22 cellular contexts compared by ENCODE assay signal in genomic region chr5:154813158-154813557, GRCh38. TPM values are rescaled to one million over a fixed set of nuclear protein-coding genes. Genes with fewer than 3 reads are reported as not detected.
A peak's percentile ranks its signal among the peaks of the same experiment; 100 is the strongest.
DNase-seq lines count a peak whose midpoint lies in the region; ATAC-seq and TF ChIP-seq lines count a peak whose summit lies in the region.
"Had no signal": no experiment of that assay in that cellular context is flagged by ENCODE, and none has a peak within 500 bp of the region (broad histone marks: within the 10 kb centered on the region; RNA-seq: fewer than 3 reads in every experiment).

No MANE protein-coding gene starts in this region.

- H3K4me1 Mint-ChIP-seq in activated T-cell treated with anti-CD3 and anti-CD28 coated beads, Interleukin-2, amount 50 U/mL, for 24 hours (ENCODE audit: low read depth) = peaks cover 36% of the 10 kb centered on the region
- peaks cover 23% of the 10 kb centered on the region for H3K4me1 Mint-ChIP-seq in activated T-cell treated with anti-CD3 and anti-CD28 coated beads, Interleukin-2, amount 50 U/mL, for 4 hours (ENCODE audit: low read depth)
- H3K4me1 Mint-ChIP-seq in CD8-positive, alpha-beta T cell (ENCODE audit: low read depth) = peaks cover 33% of the 10 kb centered on the region
- H3K4me1 Mint-ChIP-seq in activated naive CD8-positive, alpha-beta T cell treated with anti-CD3 and anti-CD28 coated beads for 36 hours = peaks cover 29% of the 10 kb centered on the region
- H3K4me1 Mint-ChIP-seq in naive thymus-derived CD4-positive, alpha-beta T cell = peaks cover 21 to 49% (median 36%) of the 10 kb centered on the region in 7 donors
- peaks cover 15% of the 10 kb centered on the region for H3K4me1 Mint-ChIP-seq in MCF 10A (ENCODE audit: insufficient read depth, unreplicated experiment)
- H3K4me1 Mint-ChIP-seq: brain had no signal

- no peak overlapping the region for H3K4me3 ChIP-seq in CD8-positive, alpha-beta T cell (ENCODE audit: low read depth, low read length)
- H3K4me3 ChIP-seq in naive thymus-derived CD4-positive, alpha-beta T cell (ENCODE audit: low read length) = no peak overlapping the region
- H3K4me3 ChIP-seq in adrenal gland = no peak overlapping the region
- H3K4me3 ChIP-seq: A549, GM12878, lung, skin epidermis, thoracic aorta, vagina had no signal

- ATAC-seq in activated T-cell treated with anti-CD3 and anti-CD28 coated beads, Interleukin-2, amount 50 U/mL, for 4 hours = no peak
- no peak for ATAC-seq in CD8-positive, alpha-beta T cell
- no peak for ATAC-seq in naive thymus-derived CD4-positive, alpha-beta T cell
- ATAC-seq in HG03439 (IDR thresholded peaks at IDR 0.05; ENCODE audit: unreplicated experiment) = no peak
- ATAC-seq: A549, GM12878, SK-N-SH treated with all-trans-retinoic acid at 6 μM for 48 hours had no signal

- H3K27ac ChIP-seq in CD8-positive, alpha-beta T cell (ENCODE audit: low read depth, low read length) = no peak overlapping the region
- H3K27ac ChIP-seq in naive thymus-derived CD4-positive, alpha-beta T cell (ENCODE audit: low read depth, low read length) = peak overlapping the region; percentile 55
- H3K27ac ChIP-seq in adrenal gland = no peak overlapping the region
- H3K27ac ChIP-seq: A549, thoracic aorta, vagina, VCaP had no signal

- peaks cover 96% of the 10 kb centered on the region for H3K36me3 Mint-ChIP-seq in activated T-cell treated with anti-CD3 and anti-CD28 coated beads, Interleukin-2, amount 50 U/mL, for 24 hours (ENCODE audit: low read depth)
- H3K36me3 Mint-ChIP-seq in activated T-cell treated with anti-CD3 and anti-CD28 coated beads, Interleukin-2, amount 50 U/mL, for 4 hours (ENCODE audit: insufficient read depth) = peaks cover 50% of the 10 kb centered on the region
- H3K36me3 Mint-ChIP-seq in CD8-positive, alpha-beta T cell = peaks cover 77% of the 10 kb centered on the region
- H3K36me3 Mint-ChIP-seq in activated naive CD8-positive, alpha-beta T cell treated with anti-CD3 and anti-CD28 coated beads for 36 hours = peaks cover 48% of the 10 kb centered on the region
- peaks cover 21 to 51% (median 29%) of the 10 kb centered on the region in 5 donors for H3K36me3 Mint-ChIP-seq in naive thymus-derived CD4-positive, alpha-beta T cell
- peaks cover 100% of the 10 kb centered on the region for H3K36me3 Mint-ChIP-seq in MCF 10A (ENCODE audit: insufficient read depth, unreplicated experiment)

- no peaks in the 10 kb centered on the region for H3K9me3 Mint-ChIP-seq in activated T-cell treated with anti-CD3 and anti-CD28 coated beads, Interleukin-2, amount 50 U/mL, for 24 hours
- H3K9me3 Mint-ChIP-seq in activated T-cell treated with anti-CD3 and anti-CD28 coated beads, Interleukin-2, amount 50 U/mL, for 4 hours = no peaks in the 10 kb centered on the region
- no peaks in the 10 kb centered on the region for H3K9me3 Mint-ChIP-seq in CD8-positive, alpha-beta T cell
- no peaks in the 10 kb centered on the region for H3K9me3 Mint-ChIP-seq in activated naive CD8-positive, alpha-beta T cell treated with anti-CD3 and anti-CD28 coated beads for 36 hours
- H3K9me3 Mint-ChIP-seq in naive thymus-derived CD4-positive, alpha-beta T cell = no peaks in the 10 kb centered on the region
- no peaks in the 10 kb centered on the region for H3K9me3 Mint-ChIP-seq in MCF 10A (ENCODE audit: unreplicated experiment)
- H3K9me3 Mint-ChIP-seq: brain had no signal

- H3K9me3 ChIP-seq in CD8-positive, alpha-beta T cell (ENCODE audit: low read length) = no peaks in the 10 kb centered on the region
- no peaks in the 10 kb centered on the region for H3K9me3 ChIP-seq in naive thymus-derived CD4-positive, alpha-beta T cell (ENCODE audit: control insufficient read depth in 2 of 3, low read length in 3 of 3)
- H3K9me3 ChIP-seq in adrenal gland (replicated peaks in 1 of 3) = no peaks in the 10 kb centered on the region
- H3K9me3 ChIP-seq: A549, BE2C, thoracic aorta, vagina had no signal

- TF ChIP-seq CTCF in CD8-positive, alpha-beta T cell (IDR thresholded peaks at IDR 0.05) = no peak
- TF ChIP-seq CTCF in adrenal gland (IDR thresholded peaks at IDR 0.05) (no peak), MCF 10A (IDR thresholded peaks at IDR 0.05; ENCODE audit: unreplicated experiment) (no peak)

- WGBS in adrenal gland, 4 donors = 54 to 78% (median 70%) methylated on average over 4 of the region's 4 CpGs

- POLR2A ChIA-PET in CD8-positive, alpha-beta T cell (lab: Charles Lee) = no interaction called here
- POLR2A ChIA-PET in naive thymus-derived CD4-positive, alpha-beta T cell (lab: Charles Lee) = no interaction called here
- POLR2A ChIA-PET in MCF 10A (lab: Yijun Ruan, JAX) = no interaction called here

- no TSS peak for BruUV-seq in MCF 10A (replicated peaks; lab: Mats Ljungman, UMichigan)

- TF ChIP-seq POLR2A in adrenal gland (IDR thresholded peaks at IDR 0.05) = no peak

- H3K36me3 ChIP-seq in CD8-positive, alpha-beta T cell (ENCODE audit: insufficient read depth, low read length) = peaks cover 20% of the 10 kb centered on the region
- peaks cover 0 to 71% (median 8%) of the 10 kb centered on the region in 3 experiments for H3K36me3 ChIP-seq in naive thymus-derived CD4-positive, alpha-beta T cell (ENCODE audit: control insufficient read depth in 2 of 3, insufficient read depth in 3 of 3, low read length in 3 of 3)
- H3K36me3 ChIP-seq in adrenal gland (replicated peaks in 1 of 2) = peaks cover 0 to 94% of the 10 kb centered on the region in 2 donors

- no peaks in the 10 kb centered on the region for H3K27me3 Mint-ChIP-seq in activated T-cell treated with anti-CD3 and anti-CD28 coated beads, Interleukin-2, amount 50 U/mL, for 24 hours
- no peaks in the 10 kb centered on the region for H3K27me3 Mint-ChIP-seq in activated T-cell treated with anti-CD3 and anti-CD28 coated beads, Interleukin-2, amount 50 U/mL, for 4 hours (ENCODE audit: low read depth)
- H3K27me3 Mint-ChIP-seq in CD8-positive, alpha-beta T cell (ENCODE audit: low read depth) = no peaks in the 10 kb centered on the region
- no peaks in the 10 kb centered on the region for H3K27me3 Mint-ChIP-seq in activated naive CD8-positive, alpha-beta T cell treated with anti-CD3 and anti-CD28 coated beads for 36 hours
- H3K27me3 Mint-ChIP-seq in naive thymus-derived CD4-positive, alpha-beta T cell = no peaks in the 10 kb centered on the region
- H3K27me3 Mint-ChIP-seq in MCF 10A (ENCODE audit: insufficient read depth, unreplicated experiment) = no peaks in the 10 kb centered on the region
- H3K27me3 Mint-ChIP-seq: brain had no signal

- H3K4me3 Mint-ChIP-seq in activated T-cell treated with anti-CD3 and anti-CD28 coated beads, Interleukin-2, amount 50 U/mL, for 24 hours = no peak overlapping the region
- no peak overlapping the region for H3K4me3 Mint-ChIP-seq in activated T-cell treated with anti-CD3 and anti-CD28 coated beads, Interleukin-2, amount 50 U/mL, for 4 hours
- no peak overlapping the region for H3K4me3 Mint-ChIP-seq in CD8-positive, alpha-beta T cell
- H3K4me3 Mint-ChIP-seq in activated naive CD8-positive, alpha-beta T cell treated with anti-CD3 and anti-CD28 coated beads for 36 hours = no peak overlapping the region
- H3K4me3 Mint-ChIP-seq in naive thymus-derived CD4-positive, alpha-beta T cell = peak overlapping the region in 5 of 10 donors; percentile 23 to 54 (median 41)
- H3K4me3 Mint-ChIP-seq in MCF 10A (ENCODE audit: unreplicated experiment) = no peak overlapping the region
- H3K4me3 Mint-ChIP-seq: brain had no signal

- DNase-seq in activated T-cell treated with anti-CD3 and anti-CD28 coated beads, Interleukin-2, amount 50 U/mL, for 24 hours = no peak
- no peak for DNase-seq in activated T-cell treated with anti-CD3 and anti-CD28 coated beads, Interleukin-2, amount 50 U/mL, for 4 hours
- DNase-seq in CD8-positive, alpha-beta T cell = no peak
- DNase-seq in activated naive CD8-positive, alpha-beta T cell treated with anti-CD3 and anti-CD28 coated beads for 36 hours = no peak
- DNase-seq in naive thymus-derived CD4-positive, alpha-beta T cell = no peak
- DNase-seq in adrenal gland = no peak
- DNase-seq in MCF 10A (ENCODE audit: unreplicated experiment) = no peak
- DNase-seq: BE2C, NCI-H1092, NCI-H2029, NCI-H345, NCI-H774 had no signal

- H3K27me3 ChIP-seq in CD8-positive, alpha-beta T cell (ENCODE audit: insufficient read depth, low read length) = no peaks in the 10 kb centered on the region
- H3K27me3 ChIP-seq in naive thymus-derived CD4-positive, alpha-beta T cell (ENCODE audit: control insufficient read depth in 2 of 2, insufficient read depth in 2 of 2, low read length in 2 of 2) = no peaks in the 10 kb centered on the region
- no peaks in the 10 kb centered on the region for H3K27me3 ChIP-seq in adrenal gland
- H3K27me3 ChIP-seq: BE2C, vagina had no signal

- H3K4me1 ChIP-seq in CD8-positive, alpha-beta T cell (ENCODE audit: insufficient read depth, low read length) = peaks cover 26% of the 10 kb centered on the region
- H3K4me1 ChIP-seq in naive thymus-derived CD4-positive, alpha-beta T cell (ENCODE audit: control insufficient read depth in 2 of 2, insufficient read depth in 2 of 2, low read length in 2 of 2) = peaks cover 15 to 18% of the 10 kb centered on the region in 2 donors
- peaks cover 2 to 13% of the 10 kb centered on the region in 2 donors for H3K4me1 ChIP-seq in adrenal gland (replicated peaks in 1 of 2)
- H3K4me1 ChIP-seq: vagina had no signal

- CTCF ChIA-PET in CD8-positive, alpha-beta T cell (lab: Charles Lee) = interaction anchor here (4.7 kb wide), 1 partner anchor 163 kb away, joined by 24 read pairs; no protein-coding TSS in a partner anchor
- CTCF ChIA-PET in naive thymus-derived CD4-positive, alpha-beta T cell (lab: Charles Lee) = no interaction called here
- CTCF ChIA-PET in MCF 10A (lab: Yijun Ruan, JAX) = interaction anchor here (1.2 to 3.0 kb wide), 3 partner anchors 135 to 168 kb away, joined by 3 to 18 read pairs (median 9); no protein-coding TSS in a partner anchor

- intact Hi-C loops in CD8-positive, alpha-beta T cell (cut with DNase I, micrococcal nuclease) = loop anchor here (1.0 to 5.0 kb wide), 4 partner anchors 44 to 346 kb away; partner anchors contain the start of genes CNOT8 (in 2 of the 2) and LARP1 (in 1 of the 2)
- intact Hi-C loops in naive thymus-derived CD4-positive, alpha-beta T cell (cut with micrococcal nuclease) = loop anchor here in 1 of 2 donors (2.0 kb wide), 2 partner anchors 18 to 128 kb away; partner anchors contain the start of gene MRPL22
- intact Hi-C loops in adrenal gland (cut with DNase I) (loop anchor here in 1 of 2 donors (5.0 kb wide), 1 partner anchor 161 kb away; no protein-coding TSS in a partner anchor), MCF 10A (cut with micrococcal nuclease) (no loop called here)

- peak overlapping the region; percentile 73 for H3K27ac Mint-ChIP-seq in activated T-cell treated with anti-CD3 and anti-CD28 coated beads, Interleukin-2, amount 50 U/mL, for 24 hours
- H3K27ac Mint-ChIP-seq in CD8-positive, alpha-beta T cell = peak overlapping the region; percentile 94
- peak overlapping the region; percentile 67 for H3K27ac Mint-ChIP-seq in activated naive CD8-positive, alpha-beta T cell treated with anti-CD3 and anti-CD28 coated beads for 36 hours
- peak overlapping the region; percentile 28 to 92 (median 79) for H3K27ac Mint-ChIP-seq in naive thymus-derived CD4-positive, alpha-beta T cell
- H3K27ac Mint-ChIP-seq in MCF 10A (ENCODE audit: low read depth, unreplicated experiment) = no peak overlapping the region

RNA-seq across cellular contexts. Expression of gene FAXDC2, which starts 37.2 kb away (rescaled TPM):
- total RNA-seq in activated T-cell treated with anti-CD3 and anti-CD28 coated beads, Interleukin-2, amount 50 U/mL, for 4 hours = under 1 TPM in 1 of 3 donors, not detected in 2; 0.40 TPM
- total RNA-seq in CD8-positive, alpha-beta T cell = under 1 TPM; 0.28 to 0.38 TPM
- under 1 TPM in 1 of 2 experiments, not detected in 1; 0.08 TPM for total RNA-seq in activated naive CD8-positive, alpha-beta T cell treated with anti-CD3 and anti-CD28 coated beads for 36 hours
- 1 to 10 TPM in 1 of 5 experiments, under 1 TPM in 1, not detected in 3; 0.49 to 1.9 TPM for total RNA-seq in naive thymus-derived CD4-positive, alpha-beta T cell
- polyA plus RNA-seq in naive thymus-derived CD4-positive, alpha-beta T cell = under 1 TPM; 0.30 to 0.32 TPM
- total RNA-seq in adrenal gland = 10 to 100 TPM; 20.0 to 86.2 (median 52.2) TPM
- 10 to 100 TPM; 12.2 to 38.5 (median 21.7) TPM for polyA plus RNA-seq in adrenal gland
- 0.79 and 2.1 TPM in 2 replicates for total RNA-seq in MCF 10A (2022)

RNA-seq across cellular contexts. Expression of gene CNOT8, which starts 45.3 kb away (rescaled TPM):
- total RNA-seq in activated T-cell treated with anti-CD3 and anti-CD28 coated beads, Interleukin-2, amount 50 U/mL, for 4 hours = 10 to 100 TPM; 44.9 to 50.1 (median 48.0) TPM
- total RNA-seq in CD8-positive, alpha-beta T cell = 100 to 1,000 TPM; 139 to 145 TPM
- total RNA-seq in activated naive CD8-positive, alpha-beta T cell treated with anti-CD3 and anti-CD28 coated beads for 36 hours = 10 to 100 TPM; 53.7 to 53.9 TPM
- 100 to 1,000 TPM in 3 of 5 experiments, 10 to 100 TPM in 2; 79.8 to 105 (median 101) TPM for total RNA-seq in naive thymus-derived CD4-positive, alpha-beta T cell
- polyA plus RNA-seq in naive thymus-derived CD4-positive, alpha-beta T cell = 100 to 1,000 TPM; 182 to 198 TPM
- total RNA-seq in adrenal gland (100 to 1,000 TPM in 2 of 8 donors, 10 to 100 TPM in 6; 49.8 to 109 (median 71.4) TPM), MCF 10A (2022) (52.3 and 60.5 TPM in 2 replicates)
- polyA plus RNA-seq in adrenal gland = 10 to 100 TPM; 25.6 to 64.0 (median 47.9) TPM

RNA-seq across cellular contexts. Expression of gene LARP1, which starts 58.0 kb away (rescaled TPM):
- total RNA-seq in activated T-cell treated with anti-CD3 and anti-CD28 coated beads, Interleukin-2, amount 50 U/mL, for 4 hours = 100 to 1,000 TPM; 412 to 443 (median 432) TPM
- 10 to 100 TPM; 70.4 to 80.5 TPM for total RNA-seq in CD8-positive, alpha-beta T cell
- 100 to 1,000 TPM; 285 to 292 TPM for total RNA-seq in activated naive CD8-positive, alpha-beta T cell treated with anti-CD3 and anti-CD28 coated beads for 36 hours
- 100 to 1,000 TPM; 127 to 217 (median 176) TPM for total RNA-seq in naive thymus-derived CD4-positive, alpha-beta T cell
- 10 to 100 TPM; 12.2 to 28.0 TPM for polyA plus RNA-seq in naive thymus-derived CD4-positive, alpha-beta T cell
- total RNA-seq in adrenal gland (100 to 1,000 TPM; 105 to 209 (median 157) TPM), MCF 10A (2022) (321 and 340 TPM in 2 replicates)
- 100 to 1,000 TPM in 1 of 3 donors, 10 to 100 TPM in 2; 30.5 to 152 (median 55.7) TPM for polyA plus RNA-seq in adrenal gland
